8 cellular contexts compared by ENCODE assay signal in genomic region chr19:21483589-21484170, GRCh38. TPM values are rescaled to one million over a fixed set of nuclear protein-coding genes. Genes with fewer than 3 reads are reported as not detected.
DNase-seq lines count a peak whose midpoint lies in the region; ATAC-seq and TF ChIP-seq lines count a peak whose summit lies in the region.

No MANE protein-coding gene starts in this region.

- peak; percentile 68 for ATAC-seq in stimulated activated naive CD8-positive, alpha-beta T cell treated with anti-CD3 and anti-CD28 coated beads, Interleukin-15, amount 100 ng/mL, for 72 hours
- no peak for ATAC-seq in HG03457 (IDR thresholded peaks at IDR 0.05; ENCODE audit: unreplicated experiment)

- H3K9me3 Mint-ChIP-seq in stimulated activated naive CD8-positive, alpha-beta T cell treated with anti-CD3 and anti-CD28 coated beads, Interleukin-15, amount 100 ng/mL, for 72 hours, result peaks cover 5 to 9% of the 10 kb centered on the region in 2 donors

- peak overlapping the region; percentile 47 to 66 for H3K4me3 Mint-ChIP-seq in stimulated activated naive CD8-positive, alpha-beta T cell treated with anti-CD3 and anti-CD28 coated beads, Interleukin-15, amount 100 ng/mL, for 72 hours

- no peak for DNase-seq in GM13977 (ENCODE audit: low spot score)
- peak; percentile 19 to 22 for DNase-seq in cardiac fibroblast (ENCODE audit: low read depth in 2 of 2)
- DNase-seq in myocyte (ENCODE audit: low read depth), result peak; percentile 13
- peak; percentile 74 to 78 for DNase-seq in stimulated activated naive CD8-positive, alpha-beta T cell treated with anti-CD3 and anti-CD28 coated beads, Interleukin-15, amount 100 ng/mL, for 72 hours
- DNase-seq in amniotic stem cell (lab: John Stamatoyannopoulos, UW), result no peak
- no peak for DNase-seq in NCI-H510A (lab: John Stamatoyannopoulos, UW)

- H3K4me3 ChIP-seq in cardiac fibroblast (replicated peaks in 1 of 2; ENCODE audit: low read depth in 2 of 2, low read length in 2 of 2), result peak overlapping the region in 1 of 2 donors; percentile 11

- peak; percentile 12 for TF ChIP-seq CTCF in GM13977 (IDR thresholded peaks at IDR 0.05; ENCODE audit: extremely low read depth, insufficient read depth, missing control alignments)
- peak; percentile 82 for TF ChIP-seq CTCF in VCaP (conservative IDR thresholded peaks at IDR 0.05)
- TF ChIP-seq CTCF in cardiac fibroblast (IDR thresholded peaks at IDR 0.05; ENCODE audit: low read depth, low read length), result peak; percentile 48

- H3K27me3 Mint-ChIP-seq in stimulated activated naive CD8-positive, alpha-beta T cell treated with anti-CD3 and anti-CD28 coated beads, Interleukin-15, amount 100 ng/mL, for 72 hours, result no peaks in the 10 kb centered on the region

- H3K27ac Mint-ChIP-seq in stimulated activated naive CD8-positive, alpha-beta T cell treated with anti-CD3 and anti-CD28 coated beads, Interleukin-15, amount 100 ng/mL, for 72 hours, result no peak overlapping the region

- in situ Hi-C loops in GM13977 (cut with MboI; ENCODE audit: low pct_unique_long_range_greater_than_20kb, low sequenced_read_pairs, unreplicated experiment), result no loop called here

- peaks cover 7% of the 10 kb centered on the region for H3K4me1 Mint-ChIP-seq in stimulated activated naive CD8-positive, alpha-beta T cell treated with anti-CD3 and anti-CD28 coated beads, Interleukin-15, amount 100 ng/mL, for 72 hours

- H3K27ac ChIP-seq in VCaP, result peak overlapping the region; percentile 18; the same call in 1 of the 2 replicates

RNA-seq across cellular contexts. Expression of gene ZNF429, which starts 21.7 kb away (rescaled TPM):
- 12.1 and 21.4 TPM in 2 replicates for total RNA-seq in myocyte
- 9.2 TPM for polyA plus RNA-seq in myocyte (2012)

Comparison
In these comparisons a context has a peak if more than half of its experiments do, and no peak if none do; other contexts are left out.
1. DNase-seq: peak in cardiac fibroblast (2 of 2), myocyte (single experiment) and stimulated activated naive CD8-positive, alpha-beta T cell treated with anti-CD3 and anti-CD28 coated beads, Interleukin-15, amount 100 ng/mL, for 72 hours (2 of 2); none in GM13977 (single experiment), amniotic stem cell (single experiment) and NCI-H510A (single experiment).
2. CTCF ChIP-seq: peak in every context shown above with its lines; median percentile 82 in VCaP; 48 in cardiac fibroblast; 12 in GM13977.